ENCODE assay signal across 14 cellular contexts in the genomic region with DNA sequence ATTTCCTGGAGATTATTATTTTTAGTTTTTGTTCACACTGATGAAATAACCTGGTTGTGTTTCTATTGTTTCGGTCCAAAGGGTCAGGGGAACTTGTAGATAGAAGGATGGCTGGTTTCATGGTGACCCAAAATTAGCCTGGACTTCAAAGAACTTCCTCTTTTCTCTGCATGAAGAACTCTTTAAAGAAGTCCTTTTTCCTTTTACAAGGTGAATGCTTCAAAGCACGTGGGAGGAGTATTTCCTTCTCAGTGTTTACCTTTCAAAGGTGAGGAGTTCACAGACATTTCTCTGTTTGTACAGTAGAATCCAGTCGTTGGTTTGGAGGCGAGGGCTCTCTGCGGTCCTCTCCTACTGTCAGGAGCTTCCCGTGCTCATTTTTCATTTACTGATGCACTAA.
DNase-seq lines count a peak whose midpoint lies in the region; ATAC-seq and TF ChIP-seq lines count a peak whose summit lies in the region.
"Had no signal": no experiment of that assay in that cellular context is flagged by ENCODE, and none has a peak within 500 bp of the region (broad histone marks: within the 10 kb centered on the region; RNA-seq: fewer than 3 reads in every experiment).

No MANE protein-coding gene starts in this region.

- H3K27me3 ChIP-seq in Caco-2 (replicated peaks; ENCODE audit: control insufficient read depth, insufficient read depth, low read length) (no peaks in the 10 kb centered on the region), PC-9 (ENCODE audit: insufficient read depth, low read depth) (no peaks in the 10 kb centered on the region)
- H3K27me3 ChIP-seq: neutrophil had no signal

- peak overlapping the region; percentile 70 for H3K27ac ChIP-seq in PC-9
- H3K27ac ChIP-seq: neutrophil had no signal

- H3K4me3 ChIP-seq in Caco-2 (ENCODE audit: low read depth, low read length) (no peak overlapping the region), PC-9 (no peak overlapping the region)

- H3K4me1 ChIP-seq in Caco-2: peaks cover 23% of the 10 kb centered on the region
- peaks cover 36% of the 10 kb centered on the region for H3K4me1 ChIP-seq in PC-9 (replicated peaks; ENCODE audit: insufficient read depth)

- H3K36me3 Mint-ChIP-seq in Caco-2 (ENCODE audit: insufficient read depth, unreplicated experiment): peaks cover 5% of the 10 kb centered on the region
- no peaks in the 10 kb centered on the region for H3K36me3 Mint-ChIP-seq in activated T-helper 1 cell treated with anti-CD3 and anti-CD28 coated beads, Interleukin-12 subunit alpha, Interleukin-12 subunit beta, Interleukin-2, Interleukin-4 antibody, amounts not matched to agents 30 ng/mL and 10 ng/mL and 1 ng/mL, durations not matched to agents 14 hours and 24 hours and 36 hours (ENCODE audit: low read depth)

- H3K9me2 ChIP-seq in PC-9 (ENCODE audit: insufficient read depth): no peaks in the 10 kb centered on the region

- no peaks in the 10 kb centered on the region for H4K20me1 ChIP-seq in PC-9 (ENCODE audit: insufficient read depth)

- DNase-seq in Caco-2 (peak; percentile 61 to 65), PC-9 (peak; percentile 43 to 80), iPS-NIHi11 (ENCODE audit: low spot score) (no peak)
- no peak for DNase-seq in activated effector memory CD4-positive, alpha-beta T cell treated with anti-CD3 and anti-CD28 coated beads, Interleukin-2, amount 50 U/mL, for 16 hours
- DNase-seq in activated CD4-positive, alpha-beta T cell treated with anti-CD3 and anti-CD28 coated beads, Interleukin-2, amount 50 U/mL, for 1 hour: no peak
- no peak for DNase-seq in activated T-helper 1 cell treated with anti-CD3 and anti-CD28 coated beads, Interleukin-12 subunit alpha, Interleukin-12 subunit beta, Interleukin-2, Interleukin-4 antibody, amounts not matched to agents 30 ng/mL and 10 ng/mL and 1 ng/mL, durations not matched to agents 14 hours and 24 hours and 36 hours (ENCODE audit: low spot score)
- DNase-seq: AML-193; Kasumi-1; NCI-H526 treated with DMSO at 0.1 percent for 48 hours; stimulated activated CD4-positive, alpha-beta T cell treated with anti-CD3 and anti-CD28 coated beads, Interleukin-1b, Interleukin-23, amount 100 ng/mL, for 48 hours had no signal

- peak overlapping the region; percentile 27; the same call in 1 of the 2 replicates for H3K4me2 ChIP-seq in PC-9

- intact Hi-C loops in Caco-2 (cut with micrococcal nuclease; ENCODE audit: unreplicated experiment) (loop anchor here (1.0 to 5.0 kb wide), 4 partner anchors 21 to 566 kb away; no protein-coding TSS in a partner anchor), PC-9 (cut with micrococcal nuclease; ENCODE audit: unreplicated experiment) (loop anchor here (1.0 to 5.0 kb wide), 2 partner anchors 250 to 564 kb away; a partner anchor contains a TSS)
- intact Hi-C loops in activated T-helper 1 cell treated with anti-CD3 and anti-CD28 coated beads, Interleukin-12 subunit alpha, Interleukin-12 subunit beta, Interleukin-2, Interleukin-4 antibody, amounts not matched to agents 30 ng/mL and 10 ng/mL and 1 ng/mL, durations not matched to agents 14 hours and 24 hours and 36 hours (cut with micrococcal nuclease): no loop called here

- TF ChIP-seq CTCF in Caco-2 (IDR thresholded peaks at IDR 0.05; ENCODE audit: insufficient read depth in 1 of 2, low read depth in 1 of 2, low read length in 1 of 2, severe bottlenecking in 1 of 2, unreplicated experiment in 1 of 2): no peak
- TF ChIP-seq CTCF in PC-9 (conservative IDR thresholded peaks at IDR 0.05): no peak

- no peaks in the 10 kb centered on the region; the same call in 1 of the 2 replicates for H3K9me3 ChIP-seq in Caco-2
- no peaks in the 10 kb centered on the region for H3K9me3 ChIP-seq in PC-9 (ENCODE audit: insufficient read depth, low read depth)
- H3K9me3 ChIP-seq: neutrophil had no signal

- peak overlapping the region; percentile 12 for H3K4me3 Mint-ChIP-seq in Caco-2 (ENCODE audit: unreplicated experiment)
- no peak overlapping the region for H3K4me3 Mint-ChIP-seq in activated T-helper 1 cell treated with anti-CD3 and anti-CD28 coated beads, Interleukin-12 subunit alpha, Interleukin-12 subunit beta, Interleukin-2, Interleukin-4 antibody, amounts not matched to agents 30 ng/mL and 10 ng/mL and 1 ng/mL, durations not matched to agents 14 hours and 24 hours and 36 hours
- H3K4me3 Mint-ChIP-seq: T-helper 1 cell treated with Interleukin-12 subunit alpha and Interleukin-12 subunit beta and Interleukin-4 antibody, amounts not matched to agents 30 μg/mL and 1 μg/mL, for 36 hours had no signal

- H3K79me2 ChIP-seq in PC-9 (ENCODE audit: low read depth): no peaks in the 10 kb centered on the region

- H3K9me3 Mint-ChIP-seq in Caco-2 (ENCODE audit: unreplicated experiment): peaks cover 9% of the 10 kb centered on the region
- no peaks in the 10 kb centered on the region for H3K9me3 Mint-ChIP-seq in activated T-helper 1 cell treated with anti-CD3 and anti-CD28 coated beads, Interleukin-12 subunit alpha, Interleukin-12 subunit beta, Interleukin-2, Interleukin-4 antibody, amounts not matched to agents 30 ng/mL and 10 ng/mL and 1 ng/mL, durations not matched to agents 14 hours and 24 hours and 36 hours
- H3K9me3 Mint-ChIP-seq: T-helper 1 cell treated with Interleukin-12 subunit alpha and Interleukin-12 subunit beta and Interleukin-4 antibody, amounts not matched to agents 30 μg/mL and 1 μg/mL, for 36 hours had no signal

- H3K36me3 ChIP-seq in Caco-2 (ENCODE audit: control insufficient read depth, insufficient read depth, low read length): no peaks in the 10 kb centered on the region
- H3K36me3 ChIP-seq in PC-9 (ENCODE audit: low read depth): no peaks in the 10 kb centered on the region
- H3K36me3 ChIP-seq: neutrophil had no signal

- POLR2A ChIA-PET in Caco-2 (lab: Charles Lee) (no interaction called here), PC-9 (lab: Charles Lee; ENCODE audit: unreplicated experiment) (interaction anchor here (0.6 to 0.7 kb wide), 3 partner anchors 10 to 80 kb away, joined by 3 to 5 read pairs (median 3); no protein-coding TSS in a partner anchor)

- peaks cover 12% of the 10 kb centered on the region; the same call in 1 of the 2 replicates for H3F3A ChIP-seq in PC-9 (ENCODE audit: insufficient read depth, low read depth)

- peak overlapping the region; percentile 40 for H3K27ac Mint-ChIP-seq in Caco-2 (ENCODE audit: unreplicated experiment)
- no peak overlapping the region for H3K27ac Mint-ChIP-seq in activated T-helper 1 cell treated with anti-CD3 and anti-CD28 coated beads, Interleukin-12 subunit alpha, Interleukin-12 subunit beta, Interleukin-2, Interleukin-4 antibody, amounts not matched to agents 30 ng/mL and 10 ng/mL and 1 ng/mL, durations not matched to agents 14 hours and 24 hours and 36 hours
- H3K27ac Mint-ChIP-seq: T-helper 1 cell treated with Interleukin-12 subunit alpha and Interleukin-12 subunit beta and Interleukin-4 antibody, amounts not matched to agents 30 μg/mL and 1 μg/mL, for 36 hours had no signal

- peaks cover 7% of the 10 kb centered on the region for H3K4me1 Mint-ChIP-seq in Caco-2 (ENCODE audit: low read depth, unreplicated experiment)
- H3K4me1 Mint-ChIP-seq in activated T-helper 1 cell treated with anti-CD3 and anti-CD28 coated beads, Interleukin-12 subunit alpha, Interleukin-12 subunit beta, Interleukin-2, Interleukin-4 antibody, amounts not matched to agents 30 ng/mL and 10 ng/mL and 1 ng/mL, durations not matched to agents 14 hours and 24 hours and 36 hours (ENCODE audit: low read depth): no peaks in the 10 kb centered on the region

- BruUV-seq in Caco-2 (replicated peaks; lab: Mats Ljungman, UMichigan) (no TSS peak), PC-9 (replicated peaks; lab: Mats Ljungman, UMichigan) (no TSS peak)

- H3K27me3 Mint-ChIP-seq in Caco-2 (ENCODE audit: insufficient read depth, unreplicated experiment): no peaks in the 10 kb centered on the region
- H3K27me3 Mint-ChIP-seq in activated T-helper 1 cell treated with anti-CD3 and anti-CD28 coated beads, Interleukin-12 subunit alpha, Interleukin-12 subunit beta, Interleukin-2, Interleukin-4 antibody, amounts not matched to agents 30 ng/mL and 10 ng/mL and 1 ng/mL, durations not matched to agents 14 hours and 24 hours and 36 hours (ENCODE audit: insufficient read depth): peaks cover 3% of the 10 kb centered on the region

- CTCF ChIA-PET in Caco-2 (lab: Charles Lee) (no interaction called here), PC-9 (lab: Charles Lee) (interaction anchor here (0.6 kb wide), 1 partner anchor 1596 kb away, joined by 3 read pairs; no protein-coding TSS in a partner anchor)

- ATAC-seq in GM19043 (IDR thresholded peaks at IDR 0.05; ENCODE audit: low read depth, unreplicated experiment): peak; percentile 70
- peak; percentile 75 for ATAC-seq in HG02973 (IDR thresholded peaks at IDR 0.05; ENCODE audit: unreplicated experiment)

- H2AFZ ChIP-seq in PC-9: peak overlapping the region; percentile 69; the same call in 1 of the 2 replicates

Comparison
In these comparisons a context has a peak if more than half of its experiments do, and no peak if none do; other contexts are left out.
1. DNase-seq: peak in Caco-2 (2 of 2) and PC-9 (2 of 2); none in iPS-NIHi11 (single experiment), activated effector memory CD4-positive, alpha-beta T cell treated with anti-CD3 and anti-CD28 coated beads, Interleukin-2, amount 50 U/mL, for 16 hours (single experiment), activated CD4-positive, alpha-beta T cell treated with anti-CD3 and anti-CD28 coated beads, Interleukin-2, amount 50 U/mL, for 1 hour (single experiment) and activated T-helper 1 cell treated with anti-CD3 and anti-CD28 coated beads, Interleukin-12 subunit alpha, Interleukin-12 subunit beta, Interleukin-2, Interleukin-4 antibody, amounts not matched to agents 30 ng/mL and 10 ng/mL and 1 ng/mL, durations not matched to agents 14 hours and 24 hours and 36 hours (single experiment).